8 cellular contexts compared by ENCODE assay signal in the genomic region with DNA sequence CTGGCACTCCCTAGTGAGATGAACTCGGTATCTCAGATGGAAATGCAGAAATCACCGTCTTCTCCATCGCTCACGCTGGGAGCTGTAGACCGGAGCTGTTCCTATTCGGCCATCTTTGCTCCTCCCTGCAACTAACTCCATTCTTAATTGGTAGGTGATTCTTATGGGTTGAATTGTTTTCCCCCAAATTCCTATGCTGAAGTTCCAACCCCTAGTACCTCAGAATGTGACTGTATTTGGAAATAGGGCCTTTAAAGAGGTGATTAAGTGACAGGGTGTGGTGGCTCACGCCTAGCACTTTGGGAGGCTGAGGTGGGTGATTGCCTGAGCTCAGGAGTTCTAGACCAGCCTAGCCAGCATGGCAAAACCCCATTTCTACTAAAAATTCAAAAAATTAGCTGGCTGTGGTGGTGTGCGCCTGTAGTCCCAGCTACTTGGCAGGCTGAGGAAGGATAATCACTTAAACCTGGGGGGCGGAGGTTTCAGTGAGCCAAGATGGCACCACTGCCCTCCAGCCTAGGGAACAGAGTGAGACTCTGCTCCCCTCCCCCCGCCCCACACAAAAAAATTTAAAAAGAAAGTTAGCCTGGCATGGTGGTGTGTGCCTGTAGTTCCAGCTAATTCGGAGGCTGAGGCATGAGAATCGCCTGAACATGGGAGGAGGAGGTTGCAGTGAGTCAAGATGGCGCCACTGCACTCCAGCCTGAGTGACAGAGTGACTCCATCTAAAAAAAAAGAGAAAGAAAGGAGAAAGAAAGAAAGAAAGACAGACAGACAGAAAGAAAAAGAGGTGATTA. TPM values are rescaled to one million over a fixed set of nuclear protein-coding genes. Genes with fewer than 3 reads are reported as not detected.
A peak's percentile ranks its signal among the peaks of the same experiment; 100 is the strongest.
DNase-seq lines count a peak whose midpoint lies in the region; ATAC-seq and TF ChIP-seq lines count a peak whose summit lies in the region.

No MANE protein-coding gene starts in this region.

- H3K9ac ChIP-seq in colonic mucosa (ENCODE audit: low read depth in 2 of 2, low read length in 2 of 2) = peak overlapping the region; percentile 3 to 58

- no peaks in the 10 kb centered on the region for H3K27me3 ChIP-seq in CD4-positive, alpha-beta T cell (ENCODE audit: control insufficient read depth, insufficient read depth, low read length)
- H3K27me3 ChIP-seq in colonic mucosa = no peaks in the 10 kb centered on the region
- no peaks in the 10 kb centered on the region for H3K27me3 ChIP-seq in muscle layer of duodenum (ENCODE audit: low read depth, low read length)

- no peaks in the 10 kb centered on the region for H3K36me3 ChIP-seq in colonic mucosa
- no peaks in the 10 kb centered on the region for H3K36me3 ChIP-seq in muscle layer of duodenum (ENCODE audit: control insufficient read depth in 1 of 2, insufficient read depth in 2 of 2, low read length in 2 of 2)

- H3K4me3 ChIP-seq in LNCaP clone FGC (ENCODE audit: low read depth, low read length) (peak overlapping the region; percentile 44), colonic mucosa (peak overlapping the region; percentile 45), muscle layer of duodenum (ENCODE audit: low read depth in 1 of 2, low read length in 2 of 2) (peak overlapping the region; percentile 66 to 69)

- intact Hi-C loops in CD4-positive, alpha-beta T cell (cut with DNase I, micrococcal nuclease) = no loop called here
- intact Hi-C loops in colonic mucosa (cut with DNase I) = no loop called here

- peak overlapping the region; percentile 91 for H3K4me3 Mint-ChIP-seq in CD4-positive, alpha-beta T cell

- peak; percentile 29 for ATAC-seq in CD4-positive, alpha-beta T cell (ENCODE audit: poor library complexity)

- CTCF ChIA-PET in CD4-positive, alpha-beta T cell (lab: Charles Lee) = interaction anchor here (1.0 to 1.7 kb wide), 3 partner anchors 10 to 34 kb away, joined by 3 read pairs; no protein-coding TSS in a partner anchor

- H3K9me3 Mint-ChIP-seq in CD4-positive, alpha-beta T cell = no peaks in the 10 kb centered on the region

- peak in 1 of 10 experiments; percentile 5 for DNase-seq in CD4-positive, alpha-beta T cell
- DNase-seq in LNCaP clone FGC (ENCODE audit: low read depth) (no peak), colonic mucosa (peak; percentile 19), NCI-H226 (no peak), cerebellum (ENCODE audit: low spot score) (no peak)
- no peak for DNase-seq in NK-92 treated with Interleukin-12 subunit alpha and Interleukin-12 subunit beta, amount 100 ng/mL, for 24 hours (lab: John Stamatoyannopoulos, UW)
- no peak for DNase-seq in stimulated activated CD4-positive, alpha-beta T cell treated with anti-CD3 and anti-CD28 coated beads, Interleukin-2, amount 100 ng/mL, for 24 hours

- no peak for TF ChIP-seq CTCF in CD4-positive, alpha-beta T cell (IDR thresholded peaks at IDR 0.05)
- no peak for TF ChIP-seq CTCF in LNCaP clone FGC (IDR thresholded peaks at IDR 0.05; ENCODE audit: control insufficient read depth, extremely low read depth, insufficient read depth)
- no peak for TF ChIP-seq CTCF in colonic mucosa (IDR thresholded peaks at IDR 0.05)

- POLR2A ChIA-PET in CD4-positive, alpha-beta T cell (lab: Charles Lee) = interaction anchor here (0.8 to 1.0 kb wide), 4 partner anchors 25 to 59 kb away, joined by 3 to 5 read pairs (median 4); a partner anchor contains a TSS

- no peak overlapping the region for H3K27ac Mint-ChIP-seq in CD4-positive, alpha-beta T cell

- no peaks in the 10 kb centered on the region for H3K4me1 ChIP-seq in colonic mucosa
- H3K4me1 ChIP-seq in muscle layer of duodenum (ENCODE audit: control insufficient read depth in 1 of 2, insufficient read depth in 2 of 2, low read length in 2 of 2) = peaks cover 0 to 17% of the 10 kb centered on the region in 2 donors

- no peaks in the 10 kb centered on the region for H3K9me3 ChIP-seq in CD4-positive, alpha-beta T cell (ENCODE audit: control insufficient read depth, low read length)
- no peaks in the 10 kb centered on the region for H3K9me3 ChIP-seq in colonic mucosa
- H3K9me3 ChIP-seq in muscle layer of duodenum (ENCODE audit: control insufficient read depth in 1 of 2, low read length in 2 of 2) = peaks cover 0 to 4% of the 10 kb centered on the region in 2 donors

- no peaks in the 10 kb centered on the region for H3K27me3 Mint-ChIP-seq in CD4-positive, alpha-beta T cell

- H3K4me1 Mint-ChIP-seq in CD4-positive, alpha-beta T cell (ENCODE audit: low read depth) = peaks cover 6% of the 10 kb centered on the region

- H3K36me3 Mint-ChIP-seq in CD4-positive, alpha-beta T cell (ENCODE audit: low read depth) = no peaks in the 10 kb centered on the region

- H3K27ac ChIP-seq in CD4-positive, alpha-beta T cell (ENCODE audit: low read depth, low read length) = no peak overlapping the region
- H3K27ac ChIP-seq in colonic mucosa (peak overlapping the region; percentile 40), muscle layer of duodenum (ENCODE audit: low read length) (no peak overlapping the region)

RNA-seq across cellular contexts. Expression of a gene that starts 25.2 kb away (rescaled TPM):
- total RNA-seq in CD4-positive, alpha-beta T cell = 10 to 100 TPM; 12.4 to 14.1 TPM
- 10 to 100 TPM; 26.8 to 44.3 TPM for total RNA-seq in colonic mucosa
- 97.0 TPM for total RNA-seq in cerebellum

RNA-seq across cellular contexts. Expression of a gene that starts 36.6 kb away (rescaled TPM):
- 10 to 100 TPM; 59.2 to 60.6 TPM for total RNA-seq in CD4-positive, alpha-beta T cell
- total RNA-seq in colonic mucosa (10 to 100 TPM; 44.6 to 65.2 TPM), cerebellum (63.4 TPM)
